37 cellular contexts compared by ENCODE assay signal in genomic region chr18:78934003-78934402, GRCh38. TPM values are rescaled to one million over a fixed set of nuclear protein-coding genes. Genes with fewer than 3 reads are reported as not detected.
"Had no signal": no experiment of that assay in that cellular context is flagged by ENCODE, and none has a peak within 500 bp of the region (broad histone marks: within the 10 kb centered on the region; RNA-seq: fewer than 3 reads in every experiment).

No MANE protein-coding gene starts in this region.

- H3K36me3 Mint-ChIP-seq: memory B cell; mesothelial cell of epicardium; naive B cell; natural killer cell treated with Interleukin-12 subunit alpha and Interleukin-12 subunit beta and Interleukin-15 and Interleukin-18, amount 100 ng/mL, for 72 hours; neural progenitor cell had no signal

- H3K27me3 Mint-ChIP-seq: dendritic cell treated with granulocyte-macrophage colony-stimulating factor and Interleukin-4, amounts not matched to agents 40 ng/mL and 50 ng/mL, for 4 days; memory B cell; stimulated activated naive CD8-positive, alpha-beta T cell treated with anti-CD3 and anti-CD28 coated beads, Interleukin-15, amount 100 ng/mL, for 72 hours had no signal

- H3K9ac ChIP-seq: neural progenitor cell had no signal

- H3K27ac Mint-ChIP-seq: dendritic cell treated with granulocyte-macrophage colony-stimulating factor and Interleukin-4, amounts not matched to agents 40 ng/mL and 50 ng/mL, for 4 days; endodermal cell; memory B cell; mesothelial cell of epicardium; naive B cell; natural killer cell treated with Interleukin-12 subunit alpha and Interleukin-12 subunit beta and Interleukin-15 and Interleukin-18, amount 100 ng/mL, for 72 hours; neural progenitor cell had no signal

- FAIRE-seq: islet of Langerhans had no signal

- H3K27ac ChIP-seq: colonic mucosa, epithelial cell of prostate, gastroesophageal sphincter, heart right ventricle, neural progenitor cell, ovary, psoas muscle, skin epidermis, suprapubic skin, transverse colon had no signal

- ATAC-seq: esophagus mucosa; gastroesophageal sphincter; heart right ventricle; left colon; left ventricle myocardium superior; mucosa of descending colon; natural killer cell treated with Interleukin-12 subunit alpha and Interleukin-12 subunit beta and Interleukin-15 and Interleukin-18, amount 100 ng/mL, for 72 hours; psoas muscle; right cardiac atrium; stimulated activated naive CD8-positive, alpha-beta T cell treated with anti-CD3 and anti-CD28 coated beads, Interleukin-15, amount 100 ng/mL, for 72 hours had no signal

- H3K4me3 Mint-ChIP-seq: dendritic cell treated with granulocyte-macrophage colony-stimulating factor and Interleukin-4, amounts not matched to agents 40 ng/mL and 50 ng/mL, for 4 days; endodermal cell; memory B cell; mesothelial cell of epicardium; naive B cell; natural killer cell treated with Interleukin-12 subunit alpha and Interleukin-12 subunit beta and Interleukin-15 and Interleukin-18, amount 100 ng/mL, for 72 hours; neural progenitor cell; stimulated activated naive CD8-positive, alpha-beta T cell treated with anti-CD3 and anti-CD28 coated beads, Interleukin-15, amount 100 ng/mL, for 72 hours had no signal

- H3K27me3 ChIP-seq: colonic mucosa, neural progenitor cell, ovary, transverse colon had no signal

- H3K36me3 ChIP-seq: colonic mucosa, gastroesophageal sphincter, heart right ventricle, neural progenitor cell, ovary, suprapubic skin, transverse colon had no signal

- H3K9me3 ChIP-seq: colonic mucosa, gastroesophageal sphincter, heart right ventricle, mucosa of descending colon, ovary, psoas muscle, suprapubic skin, transverse colon had no signal

- H3K4me1 ChIP-seq: colonic mucosa, gastroesophageal sphincter, heart right ventricle, psoas muscle, suprapubic skin, transverse colon had no signal

- DNase-seq: central memory CD4-positive, alpha-beta T cell; colonic mucosa; effector CD8-positive, alpha-beta T cell; endodermal cell; foreskin fibroblast; glutamatergic neuron; heart right ventricle; hippocampal formation; kidney glomerular epithelial cell; left colon; left ventricle myocardium superior; mucosa of descending colon; naive B cell; nucleus accumbens; ovary; posterior cingulate gyrus; psoas muscle; right cardiac atrium; stimulated activated CD4-positive, alpha-beta T cell treated with anti-CD3 and anti-CD28 coated beads, Interleukin-12 subunit alpha, Interleukin-12 subunit beta, amount 100 ng/mL, for 4 hours; stimulated activated CD4-positive, alpha-beta T cell treated with anti-CD3 and anti-CD28 coated beads, Interleukin-1b, Interleukin-23, amount 100 ng/mL, for 48 hours; stimulated activated CD4-positive, alpha-beta T cell treated with anti-CD3 and anti-CD28 coated beads, Interleukin-4, amount 100 ng/mL, for 1 hour; stimulated activated CD8-positive, alpha-beta memory T cell treated with anti-CD3 and anti-CD28 coated beads, Interleukin-4, amount 100 ng/mL, for 48 hours; stimulated activated naive CD4-positive, alpha-beta T cell; stimulated activated naive CD8-positive, alpha-beta T cell treated with anti-CD3 and anti-CD28 coated beads, Interleukin-15, amount 100 ng/mL, for 72 hours; transverse colon had no signal

- H3K4me1 Mint-ChIP-seq: endodermal cell, memory B cell, mesothelial cell of epicardium, naive B cell, neural progenitor cell had no signal

- H3K9me3 Mint-ChIP-seq: dendritic cell treated with granulocyte-macrophage colony-stimulating factor and Interleukin-4, amounts not matched to agents 40 ng/mL and 50 ng/mL, for 4 days; endodermal cell; memory B cell; natural killer cell treated with Interleukin-12 subunit alpha and Interleukin-12 subunit beta and Interleukin-15 and Interleukin-18, amount 100 ng/mL, for 72 hours; stimulated activated naive CD8-positive, alpha-beta T cell treated with anti-CD3 and anti-CD28 coated beads, Interleukin-15, amount 100 ng/mL, for 72 hours had no signal

- H3K4me3 ChIP-seq: colonic mucosa, gastroesophageal sphincter, heart right ventricle, lung, mucosa of descending colon, neural progenitor cell, ovary, psoas muscle, skin epidermis, suprapubic skin, transverse colon had no signal

RNA-seq across cellular contexts. Expression of gene SALL3, which starts 45.6 kb away (rescaled TPM):
- total RNA-seq: esophagus mucosa; gastroesophageal sphincter; left colon; left ventricle myocardium superior; mucosa of descending colon; natural killer cell treated with Interleukin-12 subunit alpha and Interleukin-12 subunit beta and Interleukin-15 and Interleukin-18, amount 100 ng/mL, for 72 hours had no signal
- polyA plus RNA-seq: lung had no signal
